ENCODE assay signal across 8 cellular contexts in genomic region chr5:50745221-50745620, GRCh38.
DNase-seq lines count a peak whose midpoint lies in the region; ATAC-seq and TF ChIP-seq lines count a peak whose summit lies in the region.

No MANE protein-coding gene starts in this region.

- no peaks in the 10 kb centered on the region for H3K9me3 ChIP-seq in uterus

- H3K27me3 ChIP-seq in uterus: no peaks in the 10 kb centered on the region

- no peak for TF ChIP-seq CTCF in AG10803 (conservative IDR thresholded peaks at IDR 0.05; ENCODE audit: low read length)
- TF ChIP-seq CTCF in uterus (IDR thresholded peaks at IDR 0.05): no peak

- no peaks in the 10 kb centered on the region for H3K27me3 Mint-ChIP-seq in activated naive CD8-positive, alpha-beta T cell
- H3K27me3 Mint-ChIP-seq in naive B cell: no peaks in the 10 kb centered on the region

- H3K4me3 ChIP-seq in AG10803 (ENCODE audit: low read length): peak overlapping the region; percentile 36
- H3K4me3 ChIP-seq in uterus: peak overlapping the region in 1 of 2 donors; percentile 4

- no peak for TF ChIP-seq POLR2A in uterus (IDR thresholded peaks at IDR 0.05)

- peaks cover 72% of the 10 kb centered on the region for H3K4me1 Mint-ChIP-seq in activated naive CD8-positive, alpha-beta T cell (ENCODE audit: low read depth)
- peaks cover 48 to 55% (median 52%) of the 10 kb centered on the region in 3 donors for H3K4me1 Mint-ChIP-seq in naive B cell

- peaks cover 5% of the 10 kb centered on the region for H3K36me3 Mint-ChIP-seq in activated naive CD8-positive, alpha-beta T cell
- peaks cover 0 to 2% of the 10 kb centered on the region in 2 donors for H3K36me3 Mint-ChIP-seq in naive B cell

- H3K36me3 ChIP-seq in uterus: no peaks in the 10 kb centered on the region

- peaks cover under 1% of the 10 kb centered on the region for H3K9me3 Mint-ChIP-seq in activated naive CD8-positive, alpha-beta T cell (ENCODE audit: low read depth)
- peaks cover 0 to 2% (median 0%) of the 10 kb centered on the region in 7 donors for H3K9me3 Mint-ChIP-seq in naive B cell

- no peaks in the 10 kb centered on the region for H3K4me1 ChIP-seq in uterus

- intact Hi-C loops in uterus (cut with DNase I; ENCODE audit: low total_unique reads): no loop called here

- peak; percentile 7 for ATAC-seq in HG03064 (IDR thresholded peaks at IDR 0.05; ENCODE audit: low read depth, unreplicated experiment)
- no peak for ATAC-seq in naive B cell (ENCODE audit: low read depth in 2 of 2)
- no peak for ATAC-seq in GM21786 (IDR thresholded peaks at IDR 0.05; ENCODE audit: unreplicated experiment)
- no peak for ATAC-seq in GM19455 (IDR thresholded peaks at IDR 0.05; ENCODE audit: unreplicated experiment)
- no peak for ATAC-seq in HG02938 (IDR thresholded peaks at IDR 0.05; ENCODE audit: unreplicated experiment)

- DNase-seq in AG10803 (ENCODE audit: low read depth): no peak
- DNase-seq in naive B cell: no peak
- DNase-seq in uterus: no peak

- H3K27ac ChIP-seq in uterus: peak overlapping the region in 1 of 2 donors; percentile 50

- H3K4me3 Mint-ChIP-seq in activated naive CD8-positive, alpha-beta T cell: peak overlapping the region; percentile 87
- H3K4me3 Mint-ChIP-seq in naive B cell: peak overlapping the region in 7 of 8 donors; percentile 36 to 92 (median 78)

- H3K27ac Mint-ChIP-seq in activated naive CD8-positive, alpha-beta T cell: peak overlapping the region; percentile 87
- peak overlapping the region in 1 of 6 donors; percentile 52 for H3K27ac Mint-ChIP-seq in naive B cell
